Comparison of ENCODE assay signal across 9 cellular contexts in genomic region chr11:96257972-96258951, GRCh38.
DNase-seq lines count a peak whose midpoint lies in the region; ATAC-seq and TF ChIP-seq lines count a peak whose summit lies in the region.
"Had no signal": no experiment of that assay in that cellular context is flagged by ENCODE, and none has a peak within 500 bp of the region (broad histone marks: within the 10 kb centered on the region; RNA-seq: fewer than 3 reads in every experiment).

No MANE protein-coding gene starts in this region.

- no peaks in the 10 kb centered on the region for H3K9me3 ChIP-seq in neural progenitor cell (ENCODE audit: low read depth)

- H3K9me3 Mint-ChIP-seq in MCF 10A (ENCODE audit: unreplicated experiment) (no peaks in the 10 kb centered on the region), neural progenitor cell (no peaks in the 10 kb centered on the region)
- H3K9me3 Mint-ChIP-seq: neural crest cell had no signal

- H3K4me3 Mint-ChIP-seq in MCF 10A (ENCODE audit: unreplicated experiment) (no peak overlapping the region), neural progenitor cell (no peak overlapping the region)

- no peaks in the 10 kb centered on the region for H3K79me2 ChIP-seq in neural progenitor cell (ENCODE audit: low read depth)

- POLR2A ChIA-PET in MCF 10A (lab: Yijun Ruan, JAX), result interaction anchor here (1.0 to 1.9 kb wide), 3 partner anchors 9 to 20 kb away, joined by 3 to 10 read pairs (median 6); no protein-coding TSS in a partner anchor

- H2AFZ ChIP-seq in neural progenitor cell (replicated peaks), result no peak overlapping the region

- intact Hi-C loops in MCF 10A (cut with micrococcal nuclease) (no loop called here), posterior cingulate gyrus (cut with DNase I) (loop anchor here (10.0 kb wide), 1 partner anchor 77 kb away; no protein-coding TSS in a partner anchor)

- DNase-seq in HFF-Myc (ENCODE audit: extremely low read depth, low read depth) (peak; percentile 55), NB4 (ENCODE audit: low read depth) (peak; percentile 67), MCF 10A (ENCODE audit: unreplicated experiment) (no peak), neural progenitor cell (ENCODE audit: low spot score) (no peak), posterior cingulate gyrus (no peak), NCI-H2081 treated with DMSO at 0.1 percent for 48 hours (lab: John Stamatoyannopoulos, UW) (no peak), A172 (ENCODE audit: low spot score) (no peak)

- no peaks in the 10 kb centered on the region for H3K27me3 Mint-ChIP-seq in MCF 10A (ENCODE audit: insufficient read depth, unreplicated experiment)
- H3K27me3 Mint-ChIP-seq in neural progenitor cell (ENCODE audit: insufficient read depth, low read depth), result peaks cover 2% of the 10 kb centered on the region

- peak; percentile 83 for ATAC-seq in GM18517 (IDR thresholded peaks at IDR 0.05; ENCODE audit: unreplicated experiment)

- H4K20me1 ChIP-seq in neural progenitor cell (ENCODE audit: low read depth), result no peaks in the 10 kb centered on the region

- H3K36me3 Mint-ChIP-seq in MCF 10A (ENCODE audit: insufficient read depth, unreplicated experiment), result peaks cover 6% of the 10 kb centered on the region
- H3K36me3 Mint-ChIP-seq in neural progenitor cell, result peaks cover 5% of the 10 kb centered on the region

- H3K4me1 Mint-ChIP-seq in MCF 10A (ENCODE audit: insufficient read depth, unreplicated experiment) (peaks cover 71% of the 10 kb centered on the region), neural progenitor cell (peaks cover 42% of the 10 kb centered on the region)

- 0 out of 2 replicates have a peak overlapping the region, but pooled peaks have one; percentile 2 for H3K4me3 ChIP-seq in HFF-Myc (replicated peaks; ENCODE audit: low read depth, low read length)
- H3K4me3 ChIP-seq in NB4 (ENCODE audit: low read depth, low read length), result peak overlapping the region; percentile 16
- H3K4me3 ChIP-seq in neural progenitor cell, result no peak overlapping the region

- no peaks in the 10 kb centered on the region for H3F3A ChIP-seq in neural progenitor cell (ENCODE audit: low read depth)

- no TSS peak for BruUV-seq in MCF 10A (replicated peaks; lab: Mats Ljungman, UMichigan)

- no peaks in the 10 kb centered on the region for H3K27me3 ChIP-seq in neural progenitor cell

- no peak overlapping the region for H3K4me2 ChIP-seq in neural progenitor cell

- no peak overlapping the region for H3K27ac ChIP-seq in neural progenitor cell

- no peaks in the 10 kb centered on the region for H3K36me3 ChIP-seq in neural progenitor cell

- no peak for TF ChIP-seq POLR2A in NB4 (IDR thresholded peaks at IDR 0.05; ENCODE audit: extremely low read depth, insufficient read length)

- CTCF ChIA-PET in MCF 10A (lab: Yijun Ruan, JAX), result interaction anchor here (0.5 to 3.8 kb wide), 2 partner anchors 54 to 84 kb away, joined by 4 to 18 read pairs; partner anchors contain the start of gene MAML2

- no peak overlapping the region for H3K9ac ChIP-seq in neural progenitor cell

- peaks cover 7% of the 10 kb centered on the region for H3K4me1 ChIP-seq in neural progenitor cell

- H3K27ac Mint-ChIP-seq in MCF 10A (ENCODE audit: low read depth, unreplicated experiment), result peak overlapping the region; percentile 77
- peak overlapping the region; percentile 64 for H3K27ac Mint-ChIP-seq in neural progenitor cell

- TF ChIP-seq CTCF in HFF-Myc (IDR thresholded peaks at IDR 0.05; ENCODE audit: low read depth, low read length, missing control alignments) (no peak), NB4 (IDR thresholded peaks at IDR 0.05; ENCODE audit: low read depth, low read length) (no peak), MCF 10A (IDR thresholded peaks at IDR 0.05; ENCODE audit: unreplicated experiment) (no peak), neural progenitor cell (IDR thresholded peaks at IDR 0.05) (no peak)

Comparison
In these comparisons a context has a peak if more than half of its experiments do, and no peak if none do; other contexts are left out.
1. DNase-seq: peak in HFF-Myc (single experiment) and NB4 (single experiment); none in MCF 10A (single experiment), neural progenitor cell (single experiment), posterior cingulate gyrus (0 of 10), NCI-H2081 treated with DMSO at 0.1 percent for 48 hours (single experiment) and A172 (single experiment).